In the genomic region with DNA sequence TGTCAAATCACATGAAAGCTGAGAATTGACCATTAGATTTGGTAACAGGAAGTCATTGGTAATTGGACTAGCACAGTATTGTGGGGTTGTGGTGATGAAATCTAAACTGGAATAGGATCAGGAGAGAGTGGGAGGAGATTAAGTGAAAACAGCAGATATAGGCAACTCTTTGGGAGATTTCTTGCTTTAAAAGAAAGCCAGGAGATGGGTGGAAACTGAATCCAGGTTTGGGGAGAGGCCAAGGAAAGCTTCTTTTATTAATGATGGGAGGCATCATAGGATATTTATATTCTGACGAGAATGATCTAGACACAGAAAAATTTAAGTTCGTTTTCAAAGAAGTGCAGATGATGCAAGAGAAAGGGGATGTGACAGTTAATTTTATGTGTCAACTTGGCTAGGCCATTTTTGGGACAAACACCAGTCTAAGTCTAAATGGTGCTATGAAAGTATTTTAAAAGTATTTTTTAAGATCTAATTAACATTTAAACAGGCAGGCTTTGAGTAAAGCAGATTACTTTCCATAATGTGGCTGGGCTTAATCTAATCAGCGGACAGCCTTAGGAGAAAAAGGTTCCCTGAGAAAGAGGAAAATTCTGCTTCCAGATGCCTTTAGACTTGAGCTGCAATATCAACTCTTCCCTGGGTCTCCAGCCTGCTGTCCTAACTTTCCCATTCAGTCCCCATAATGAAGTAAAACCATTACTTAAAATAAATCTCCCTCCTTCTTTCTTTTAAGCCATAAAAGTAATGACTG, we compare ENCODE assay signal across 14 cellular contexts. TPM values are rescaled to one million over a fixed set of nuclear protein-coding genes. Genes with fewer than 3 reads are reported as not detected.
DNase-seq lines count a peak whose midpoint lies in the region; ATAC-seq and TF ChIP-seq lines count a peak whose summit lies in the region.
"Had no signal": no experiment of that assay in that cellular context is flagged by ENCODE, and none has a peak within 500 bp of the region (broad histone marks: within the 10 kb centered on the region; RNA-seq: fewer than 3 reads in every experiment).

No MANE protein-coding gene starts in this region.

- no peaks in the 10 kb centered on the region for H3K9me3 Mint-ChIP-seq in activated T-helper 17 cell treated with anti-CD3 and anti-CD28 coated beads, Interleukin-2, amount 50 U/mL, for 72 hours
- H3K9me3 Mint-ChIP-seq: nephron had no signal

- peak overlapping the region; percentile 88 for H3K27ac ChIP-seq in osteoblast (ENCODE audit: low read depth, low read length)
- H3K27ac ChIP-seq: RWPE1 had no signal

- H3K79me2 ChIP-seq in osteoblast (ENCODE audit: insufficient read depth, low read length) = peaks cover 91% of the 10 kb centered on the region

- no peaks in the 10 kb centered on the region for H3K9me3 ChIP-seq in osteoblast (ENCODE audit: low read depth, low read length)
- H3K9me3 ChIP-seq: BLaER1 treated with 17β-estradiol and CSF1 and Interleukin-3, amounts not matched to agents 10 nM and 100 nM had no signal

- H3K4me1 ChIP-seq in osteoblast (ENCODE audit: insufficient read depth, low read length) = peaks cover 28% of the 10 kb centered on the region

- H3K4me3 ChIP-seq in AG09309 (ENCODE audit: control insufficient read depth, low read depth, low read length) = no peak overlapping the region
- no peak overlapping the region for H3K4me3 ChIP-seq in osteoblast (ENCODE audit: insufficient read depth, low read length)
- H3K4me3 ChIP-seq: BLaER1 treated with 17β-estradiol and CSF1 and Interleukin-3, amounts not matched to agents 10 nM and 100 nM had no signal

- peak overlapping the region; percentile 53 for H3K4me2 ChIP-seq in osteoblast (ENCODE audit: insufficient read depth, low read length)

- H3K36me3 ChIP-seq in osteoblast (ENCODE audit: insufficient read depth, low read length) = peaks cover 94% of the 10 kb centered on the region

- ATAC-seq in GM19463 (IDR thresholded peaks at IDR 0.05; ENCODE audit: unreplicated experiment) = no peak
- ATAC-seq in activated T-helper 17 cell treated with anti-CD3 and anti-CD28 coated beads, Interleukin-2, amount 50 U/mL, for 72 hours (replicated peaks) = no peak

- H4K20me1 ChIP-seq in osteoblast (ENCODE audit: insufficient read depth, low read length) = peaks cover 78% of the 10 kb centered on the region

- H3K27ac Mint-ChIP-seq in activated T-helper 17 cell treated with anti-CD3 and anti-CD28 coated beads, Interleukin-2, amount 50 U/mL, for 72 hours = no peak overlapping the region

- H3K27me3 ChIP-seq in osteoblast (ENCODE audit: insufficient read depth, low read length) = no peaks in the 10 kb centered on the region
- H3K27me3 ChIP-seq: BLaER1 treated with 17β-estradiol and CSF1 and Interleukin-3, amounts not matched to agents 10 nM and 100 nM had no signal

- H3K4me1 Mint-ChIP-seq in activated T-helper 17 cell treated with anti-CD3 and anti-CD28 coated beads, Interleukin-2, amount 50 U/mL, for 72 hours = no peaks in the 10 kb centered on the region

- H3K4me3 Mint-ChIP-seq in activated T-helper 17 cell treated with anti-CD3 and anti-CD28 coated beads, Interleukin-2, amount 50 U/mL, for 72 hours = no peak overlapping the region
- H3K4me3 Mint-ChIP-seq: nephron had no signal

- DNase-seq in AG09309 (ENCODE audit: low read depth) = peak; percentile 69
- DNase-seq in MV-4-11 (lab: John Stamatoyannopoulos, UW) = peak; percentile 86
- DNase-seq in dedifferentiated amniotic fluid mesenchymal stem cell (ENCODE audit: extremely low spot score) = peak; percentile 82
- DNase-seq in osteoblast (ENCODE audit: insufficient read length, low spot score, missing footprints) = no peak
- DNase-seq in T1000 (lab: John Stamatoyannopoulos, UW) = no peak
- no peak for DNase-seq in activated gamma-delta T cell treated with Interleukin-2 at 50 U/mL for 16 hours
- DNase-seq: activated CD4-positive, CD25-positive, alpha-beta regulatory T cell; activated effector memory CD4-positive, alpha-beta T cell treated with Interleukin-2 at 50 U/mL for 16 hours; NCI-H2081 had no signal

- H2AFZ ChIP-seq in osteoblast (ENCODE audit: low read length) = no peak overlapping the region

- no peaks in the 10 kb centered on the region for H3K27me3 Mint-ChIP-seq in activated T-helper 17 cell treated with anti-CD3 and anti-CD28 coated beads, Interleukin-2, amount 50 U/mL, for 72 hours

- TF ChIP-seq CTCF in AG09309 (IDR thresholded peaks at IDR 0.05; ENCODE audit: control insufficient read depth, insufficient read depth, low read depth, low read length, missing control alignments) (no peak), osteoblast (IDR thresholded peaks at IDR 0.05; ENCODE audit: extremely low read depth, low read depth, low read length) (no peak)

- H3K36me3 Mint-ChIP-seq in activated T-helper 17 cell treated with anti-CD3 and anti-CD28 coated beads, Interleukin-2, amount 50 U/mL, for 72 hours (ENCODE audit: low read depth) = peaks cover 99% of the 10 kb centered on the region

RNA-seq across cellular contexts. Expression of a gene that starts 24.7 kb away (rescaled TPM):
- total RNA-seq in osteoblast = 111 and 116 TPM in 2 replicates
- 10 to 100 TPM; 29.8 to 45.1 TPM for total RNA-seq in activated T-helper 17 cell treated with anti-CD3 and anti-CD28 coated beads, Interleukin-2, amount 50 U/mL, for 72 hours

Comparison
In these comparisons a context has a peak if more than half of its experiments do, and no peak if none do; other contexts are left out.
1. DNase-seq: peak in AG09309 (single experiment), MV-4-11 (single experiment) and dedifferentiated amniotic fluid mesenchymal stem cell (single experiment); none in osteoblast (single experiment), T1000 (single experiment) and activated gamma-delta T cell treated with Interleukin-2 at 50 U/mL for 16 hours (single experiment).